Comparison of ENCODE assay signal across 2 cellular contexts in the genomic region with DNA sequence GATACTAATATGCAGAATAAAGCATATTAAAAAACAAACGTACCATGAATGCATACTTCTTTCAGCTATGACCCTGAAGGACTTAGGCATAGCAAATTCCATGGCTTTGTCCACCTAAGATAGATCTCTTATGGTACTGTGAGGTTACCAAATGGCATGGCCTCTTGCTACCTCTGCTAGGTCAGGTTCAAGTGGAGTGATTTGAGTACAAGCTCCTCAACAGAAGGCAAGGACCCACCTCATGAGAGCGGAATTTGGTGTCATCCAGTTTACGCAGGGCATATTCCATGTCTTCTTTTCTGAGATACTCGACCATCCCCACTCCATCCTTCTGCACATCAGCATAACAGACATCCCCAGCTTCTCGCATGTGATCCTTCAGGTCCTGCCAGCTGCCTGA.
TF ChIP-seq lines count a peak whose summit lies in the region.

No MANE protein-coding gene starts in this region.

TF ChIP-seq in WTC11, 78 proteins besides CTCF, POLR2A, EP300 and RAD21:
- TF ChIP-seq MXD4 (CRISPR knock-in tag; IDR thresholded peaks at IDR 0.05; ENCODE audit: borderline replicate concordance) (no peak), TEAD1 (CRISPR knock-in tag; IDR thresholded peaks at IDR 0.05) (no peak), ZNF317 (CRISPR knock-in tag; IDR thresholded peaks at IDR 0.05; ENCODE audit: borderline replicate concordance, low read depth) (no peak)
TF ChIP-seq in WTC11: peak in this region for 0.

TF ChIP-seq in HepG2, 621 proteins besides CTCF, POLR2A, EP300 and RAD21:
- TF ChIP-seq RBM22 (optimal IDR thresholded peaks at IDR 0.05; ENCODE audit: low read length) (peak; percentile 78), ZNF274 (CRISPR knock-in tag; IDR thresholded peaks at IDR 0.05) (no peak), ZNF496 (CRISPR knock-in tag; IDR thresholded peaks at IDR 0.05; ENCODE audit: insufficient replicate concordance) (no peak), ZNF558 (CRISPR knock-in tag; IDR thresholded peaks at IDR 0.05; ENCODE audit: borderline replicate concordance) (no peak), ZNF3 (CRISPR knock-in tag; IDR thresholded peaks at IDR 0.05) (no peak), KLF9 (CRISPR knock-in tag; IDR thresholded peaks at IDR 0.05; ENCODE audit: low read depth) (no peak), THAP11 (CRISPR knock-in tag; IDR thresholded peaks at IDR 0.05) (no peak), SYNCRIP (IDR thresholded peaks at IDR 0.05; ENCODE audit: insufficient read depth, low read depth, low read length) (no peak), POLR2G (IDR thresholded peaks at IDR 0.05; ENCODE audit: low read depth, low read length) (peak; percentile 6; the same call in 1 of the 2 replicates), DMAP1 (CRISPR knock-in tag; IDR thresholded peaks at IDR 0.05) (no peak), RBFOX2 (IDR thresholded peaks at IDR 0.05; ENCODE audit: low read depth, low read length) (peak; percentile 48)
- TF ChIP-seq, protein P1, sequence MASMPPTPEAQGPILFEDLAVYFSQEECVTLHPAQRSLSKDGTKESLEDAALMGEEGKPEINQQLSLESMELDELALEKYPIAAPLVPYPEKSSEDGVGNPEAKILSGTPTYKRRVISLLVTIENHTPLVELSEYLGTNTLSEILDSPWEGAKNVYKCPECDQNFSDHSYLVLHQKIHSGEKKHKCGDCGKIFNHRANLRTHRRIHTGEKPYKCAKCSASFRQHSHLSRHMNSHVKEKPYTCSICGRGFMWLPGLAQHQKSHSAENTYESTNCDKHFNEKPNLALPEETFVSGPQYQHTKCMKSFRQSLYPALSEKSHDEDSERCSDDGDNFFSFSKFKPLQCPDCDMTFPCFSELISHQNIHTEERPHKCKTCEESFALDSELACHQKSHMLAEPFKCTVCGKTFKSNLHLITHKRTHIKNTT (CRISPR knock-in tag; IDR thresholded peaks at IDR 0.05), result no peak
TF ChIP-seq in HepG2: peak in this region for 3.
